In the genomic region with DNA sequence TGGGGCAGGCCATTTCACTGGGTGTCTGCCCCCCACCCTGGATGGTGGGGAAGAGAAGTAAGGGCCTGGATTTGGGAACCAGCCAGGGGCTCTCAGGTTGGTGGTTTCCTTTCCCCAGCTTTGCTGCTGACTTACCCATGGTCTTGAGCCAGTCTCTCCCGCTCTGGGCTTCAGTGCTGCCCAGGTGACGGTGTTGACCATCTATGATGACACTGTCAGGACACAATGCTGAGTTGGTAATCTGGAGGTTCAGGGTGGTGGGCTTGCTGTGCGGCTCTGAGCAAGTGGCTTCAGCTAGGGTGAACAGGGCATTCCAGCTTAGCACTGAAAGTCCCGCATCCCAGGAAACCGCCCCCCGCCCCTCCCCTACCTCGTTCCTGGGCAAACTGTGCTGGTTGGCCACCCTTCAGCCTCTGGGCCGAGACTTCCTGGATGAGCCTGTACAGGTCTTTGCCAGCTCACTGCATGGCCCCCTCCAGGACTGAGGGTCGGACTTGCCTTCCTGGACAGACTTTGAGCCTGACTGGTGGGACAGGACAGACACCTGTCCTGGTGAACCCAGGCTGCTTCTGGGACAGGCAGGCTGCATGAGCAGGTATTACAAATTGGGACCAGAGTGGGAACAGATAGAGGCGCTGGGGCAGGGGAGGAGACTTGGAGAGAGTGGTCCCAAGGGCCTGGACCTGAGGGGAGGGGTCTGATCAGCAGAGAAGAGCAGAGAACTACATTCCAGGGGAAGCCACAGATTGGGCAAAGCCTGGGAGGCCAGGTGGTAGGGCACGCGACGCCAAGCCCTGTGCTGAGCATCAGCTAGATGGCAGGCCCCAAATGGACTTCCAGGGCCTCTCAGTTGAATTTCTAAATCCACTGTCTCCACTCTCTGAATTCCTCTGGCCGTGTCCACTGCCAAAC, we compare ENCODE assay signal across 10 cellular contexts. TPM values are rescaled to one million over a fixed set of nuclear protein-coding genes. Genes with fewer than 3 reads are reported as not detected.
DNase-seq lines count a peak whose midpoint lies in the region; ATAC-seq and TF ChIP-seq lines count a peak whose summit lies in the region.
"Had no signal": no experiment of that assay in that cellular context is flagged by ENCODE, and none has a peak within 500 bp of the region (broad histone marks: within the 10 kb centered on the region; RNA-seq: fewer than 3 reads in every experiment).

No MANE protein-coding gene starts in this region.

- TF ChIP-seq POLR2A in right lobe of liver (IDR thresholded peaks at IDR 0.05) = no peak

- 58% methylated on average over 3 of the region's 14 CpGs for WGBS in right lobe of liver (ENCODE audit: insufficient coverage, low coverage, low lambda C conversion rate, missing lambda C conversion rate)

- peak overlapping the region; percentile 97 for H3K27ac Mint-ChIP-seq in T-helper 2 cell treated with Interferon-gamma antibody and Interleukin-4, amounts not matched to agents 5 μg/mL and 100 μg/mL, for 36 hours
- H3K27ac Mint-ChIP-seq in activated CD4-positive, alpha-beta memory T cell treated with anti-CD3 and anti-CD28 coated beads for 36 hours = peak overlapping the region; percentile 67

- peaks cover 33% of the 10 kb centered on the region for H3K4me1 Mint-ChIP-seq in T-helper 2 cell treated with Interferon-gamma antibody and Interleukin-4, amounts not matched to agents 5 μg/mL and 100 μg/mL, for 36 hours (ENCODE audit: low read depth)
- H3K4me1 Mint-ChIP-seq in activated CD4-positive, alpha-beta memory T cell treated with anti-CD3 and anti-CD28 coated beads for 36 hours (ENCODE audit: low read depth) = peaks cover 41% of the 10 kb centered on the region

- H3K36me3 ChIP-seq in right lobe of liver = no peaks in the 10 kb centered on the region

- H3K9me3 ChIP-seq in right lobe of liver = no peaks in the 10 kb centered on the region

- H3K4me3 ChIP-seq in right lobe of liver = no peak overlapping the region

- H3K36me3 Mint-ChIP-seq in T-helper 2 cell treated with Interferon-gamma antibody and Interleukin-4, amounts not matched to agents 5 μg/mL and 100 μg/mL, for 36 hours (ENCODE audit: low read depth) = no peaks in the 10 kb centered on the region
- H3K36me3 Mint-ChIP-seq in activated CD4-positive, alpha-beta memory T cell treated with anti-CD3 and anti-CD28 coated beads for 36 hours = no peaks in the 10 kb centered on the region

- no peak for TF ChIP-seq CTCF in right lobe of liver (IDR thresholded peaks at IDR 0.05)

- no peaks in the 10 kb centered on the region for H3K9me3 Mint-ChIP-seq in T-helper 2 cell treated with Interferon-gamma antibody and Interleukin-4, amounts not matched to agents 5 μg/mL and 100 μg/mL, for 36 hours
- no peaks in the 10 kb centered on the region for H3K9me3 Mint-ChIP-seq in activated CD4-positive, alpha-beta memory T cell treated with anti-CD3 and anti-CD28 coated beads for 36 hours

- no peak for DNase-seq in T-helper 2 cell treated with Interferon-gamma antibody and Interleukin-4, amounts not matched to agents 5 μg/mL and 100 μg/mL, for 36 hours (ENCODE audit: low spot score)
- DNase-seq in T-helper 2 cell = no peak
- peak; percentile 12 for DNase-seq in activated CD4-positive, alpha-beta memory T cell treated with anti-CD3 and anti-CD28 coated beads for 36 hours
- DNase-seq in right lobe of liver = peak; percentile 12 to 42 (median 32)
- DNase-seq in stimulated activated naive CD8-positive, alpha-beta T cell treated with anti-CD3 and anti-CD28 coated beads, Interleukin-15, Interleukin-2, amounts not matched to agents 100 U/mL and 50 U/mL, for 24 hours = peak; percentile 6
- no peak for DNase-seq in NCI-H1694 (lab: John Stamatoyannopoulos, UW)
- DNase-seq: 8988T, NCI-H1417 had no signal

- peak overlapping the region; percentile 80 for H3K4me3 Mint-ChIP-seq in T-helper 2 cell treated with Interferon-gamma antibody and Interleukin-4, amounts not matched to agents 5 μg/mL and 100 μg/mL, for 36 hours
- no peak overlapping the region for H3K4me3 Mint-ChIP-seq in activated CD4-positive, alpha-beta memory T cell treated with anti-CD3 and anti-CD28 coated beads for 36 hours

- no peaks in the 10 kb centered on the region for H3K27me3 ChIP-seq in right lobe of liver

- intact Hi-C loops in activated CD4-positive, alpha-beta memory T cell treated with anti-CD3 and anti-CD28 coated beads for 36 hours (cut with micrococcal nuclease) = loop anchor here (1.0 kb wide), 2 partner anchors 19 to 76 kb away; a partner anchor contains a TSS
- intact Hi-C loops in right lobe of liver (cut with DNase I) = no loop called here

- CTCF ChIA-PET in activated CD4-positive, alpha-beta memory T cell treated with anti-CD3 and anti-CD28 coated beads for 36 hours (lab: Charles Lee) = interaction anchor here (0.6 kb wide), 1 partner anchor 195 kb away, joined by 3 read pairs; no protein-coding TSS in a partner anchor

- H3K27ac ChIP-seq in right lobe of liver = peak overlapping the region in 1 of 3 donors; percentile 33

- H3K4me1 ChIP-seq in right lobe of liver = no peaks in the 10 kb centered on the region

- ATAC-seq in right lobe of liver (no peak), HG02759 (IDR thresholded peaks at IDR 0.05; ENCODE audit: unreplicated experiment) (no peak), HG03457 (IDR thresholded peaks at IDR 0.05; ENCODE audit: unreplicated experiment) (no peak)
- ATAC-seq in stimulated activated naive CD8-positive, alpha-beta T cell treated with anti-CD3 and anti-CD28 coated beads, Interleukin-15, Interleukin-2, amounts not matched to agents 100 U/mL and 50 U/mL, for 24 hours = no peak

- POLR2A ChIA-PET in activated CD4-positive, alpha-beta memory T cell treated with anti-CD3 and anti-CD28 coated beads for 36 hours (lab: Charles Lee) = no interaction called here

- no peaks in the 10 kb centered on the region for H3K27me3 Mint-ChIP-seq in T-helper 2 cell treated with Interferon-gamma antibody and Interleukin-4, amounts not matched to agents 5 μg/mL and 100 μg/mL, for 36 hours (ENCODE audit: low read depth)
- no peaks in the 10 kb centered on the region for H3K27me3 Mint-ChIP-seq in activated CD4-positive, alpha-beta memory T cell treated with anti-CD3 and anti-CD28 coated beads for 36 hours

RNA-seq across cellular contexts. Expression of a gene that starts 19.9 kb away (rescaled TPM):
- 10 to 100 TPM; 28.5 to 29.2 TPM for total RNA-seq in activated CD4-positive, alpha-beta memory T cell treated with anti-CD3 and anti-CD28 coated beads for 36 hours
- 10 to 100 TPM in 5 of 6 experiments, 1 to 10 TPM in 1; 9.9 to 22.8 (median 12.3) TPM for total RNA-seq in right lobe of liver

Comparison
In these comparisons a context has a peak if more than half of its experiments do, and no peak if none do; other contexts are left out.
1. DNase-seq: peak in activated CD4-positive, alpha-beta memory T cell treated with anti-CD3 and anti-CD28 coated beads for 36 hours (single experiment), right lobe of liver (3 of 3) and stimulated activated naive CD8-positive, alpha-beta T cell treated with anti-CD3 and anti-CD28 coated beads, Interleukin-15, Interleukin-2, amounts not matched to agents 100 U/mL and 50 U/mL, for 24 hours (single experiment); none in T-helper 2 cell treated with Interferon-gamma antibody and Interleukin-4, amounts not matched to agents 5 μg/mL and 100 μg/mL, for 36 hours (single experiment), T-helper 2 cell (0 of 5) and NCI-H1694 (single experiment).